In the genomic region with DNA sequence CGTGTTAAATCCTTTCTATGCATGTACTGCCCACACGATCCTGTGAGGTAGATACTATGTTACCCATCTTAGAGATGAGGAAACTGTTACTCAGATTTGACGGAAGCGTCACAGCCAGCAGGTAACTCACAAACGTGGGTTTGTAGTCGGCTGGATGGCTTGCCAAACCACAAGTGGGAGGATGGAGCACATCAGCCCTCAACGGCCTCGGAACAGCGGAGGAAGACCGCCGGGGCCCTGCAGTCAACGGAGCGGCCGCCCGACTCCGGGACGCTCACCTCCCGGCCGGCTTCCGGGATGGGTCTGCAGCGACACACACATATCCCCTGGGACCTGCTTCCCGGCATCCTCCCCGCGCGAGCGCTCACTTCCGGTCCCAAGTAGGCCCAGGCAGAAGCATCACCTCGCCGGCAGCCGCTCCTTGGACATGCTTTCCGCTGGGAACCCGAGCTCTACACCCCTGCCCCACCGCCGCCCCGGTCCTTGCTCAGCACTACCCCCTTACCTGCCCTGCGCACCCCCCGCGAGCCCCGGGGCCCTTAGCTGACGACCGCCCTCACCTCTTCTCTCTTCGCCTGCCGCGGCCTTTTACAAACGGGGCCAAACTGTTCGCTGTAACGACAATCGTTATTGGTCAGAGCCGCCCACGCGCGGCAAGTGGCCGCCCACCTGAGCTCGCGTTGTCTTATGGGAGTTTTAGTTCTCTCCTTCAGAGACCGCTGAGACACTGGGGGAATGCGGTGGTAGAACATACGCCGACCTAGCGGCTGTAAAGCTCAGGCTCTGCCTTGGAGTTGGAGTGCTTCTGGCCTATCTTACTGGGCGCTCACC, we compare ENCODE assay signal across 1 cellular context.
TF ChIP-seq lines count a peak whose summit lies in the region.

A gene (minus strand): TSS at position 607 of the 831 bp plus-strand sequence. CDS start 9,034 bp downstream, outside the sequence.

TF ChIP-seq in HepG2, 621 proteins besides CTCF, POLR2A, EP300 and RAD21 (continued from another document and continues in another):
- TF ChIP-seq, protein P1, sequence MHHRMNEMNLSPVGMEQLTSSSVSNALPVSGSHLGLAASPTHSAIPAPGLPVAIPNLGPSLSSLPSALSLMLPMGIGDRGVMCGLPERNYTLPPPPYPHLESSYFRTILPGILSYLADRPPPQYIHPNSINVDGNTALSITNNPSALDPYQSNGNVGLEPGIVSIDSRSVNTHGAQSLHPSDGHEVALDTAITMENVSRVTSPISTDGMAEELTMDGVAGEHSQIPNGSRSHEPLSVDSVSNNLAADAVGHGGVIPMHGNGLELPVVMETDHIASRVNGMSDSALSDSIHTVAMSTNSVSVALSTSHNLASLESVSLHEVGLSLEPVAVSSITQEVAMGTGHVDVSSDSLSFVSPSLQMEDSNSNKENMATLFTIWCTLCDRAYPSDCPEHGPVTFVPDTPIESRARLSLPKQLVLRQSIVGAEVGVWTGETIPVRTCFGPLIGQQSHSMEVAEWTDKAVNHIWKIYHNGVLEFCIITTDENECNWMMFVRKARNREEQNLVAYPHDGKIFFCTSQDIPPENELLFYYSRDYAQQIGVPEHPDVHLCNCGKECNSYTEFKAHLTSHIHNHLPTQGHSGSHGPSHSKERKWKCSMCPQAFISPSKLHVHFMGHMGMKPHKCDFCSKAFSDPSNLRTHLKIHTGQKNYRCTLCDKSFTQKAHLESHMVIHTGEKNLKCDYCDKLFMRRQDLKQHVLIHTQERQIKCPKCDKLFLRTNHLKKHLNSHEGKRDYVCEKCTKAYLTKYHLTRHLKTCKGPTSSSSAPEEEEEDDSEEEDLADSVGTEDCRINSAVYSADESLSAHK (CRISPR knock-in tag; IDR thresholded peaks at IDR 0.05; ENCODE audit: borderline replicate concordance), result peak; percentile 73; the same call in 1 of the 2 replicates
- peak; percentile 87 for TF ChIP-seq ZFP82 (CRISPR knock-in tag; IDR thresholded peaks at IDR 0.05; ENCODE audit: borderline replicate concordance)
- peak; percentile 76; the same call in 1 of the 2 replicates for TF ChIP-seq HOXA5 (CRISPR knock-in tag; IDR thresholded peaks at IDR 0.05)
- peak; percentile 38; the same call in 1 of the 2 replicates for TF ChIP-seq HMG20A (CRISPR knock-in tag; IDR thresholded peaks at IDR 0.05; ENCODE audit: borderline replicate concordance)
- TF ChIP-seq PRMT3 (CRISPR knock-in tag; IDR thresholded peaks at IDR 0.05; ENCODE audit: borderline replicate concordance, low read depth), result peak; percentile 82; the same call in 1 of the 2 replicates
- TF ChIP-seq FLYWCH1 (CRISPR knock-in tag; IDR thresholded peaks at IDR 0.05), result 0 out of 2 replicates have a peak, but pooled peaks have one; percentile 79
- no peak for TF ChIP-seq ZNF382 (CRISPR knock-in tag; IDR thresholded peaks at IDR 0.05; ENCODE audit: borderline replicate concordance)
- TF ChIP-seq, protein P2, sequence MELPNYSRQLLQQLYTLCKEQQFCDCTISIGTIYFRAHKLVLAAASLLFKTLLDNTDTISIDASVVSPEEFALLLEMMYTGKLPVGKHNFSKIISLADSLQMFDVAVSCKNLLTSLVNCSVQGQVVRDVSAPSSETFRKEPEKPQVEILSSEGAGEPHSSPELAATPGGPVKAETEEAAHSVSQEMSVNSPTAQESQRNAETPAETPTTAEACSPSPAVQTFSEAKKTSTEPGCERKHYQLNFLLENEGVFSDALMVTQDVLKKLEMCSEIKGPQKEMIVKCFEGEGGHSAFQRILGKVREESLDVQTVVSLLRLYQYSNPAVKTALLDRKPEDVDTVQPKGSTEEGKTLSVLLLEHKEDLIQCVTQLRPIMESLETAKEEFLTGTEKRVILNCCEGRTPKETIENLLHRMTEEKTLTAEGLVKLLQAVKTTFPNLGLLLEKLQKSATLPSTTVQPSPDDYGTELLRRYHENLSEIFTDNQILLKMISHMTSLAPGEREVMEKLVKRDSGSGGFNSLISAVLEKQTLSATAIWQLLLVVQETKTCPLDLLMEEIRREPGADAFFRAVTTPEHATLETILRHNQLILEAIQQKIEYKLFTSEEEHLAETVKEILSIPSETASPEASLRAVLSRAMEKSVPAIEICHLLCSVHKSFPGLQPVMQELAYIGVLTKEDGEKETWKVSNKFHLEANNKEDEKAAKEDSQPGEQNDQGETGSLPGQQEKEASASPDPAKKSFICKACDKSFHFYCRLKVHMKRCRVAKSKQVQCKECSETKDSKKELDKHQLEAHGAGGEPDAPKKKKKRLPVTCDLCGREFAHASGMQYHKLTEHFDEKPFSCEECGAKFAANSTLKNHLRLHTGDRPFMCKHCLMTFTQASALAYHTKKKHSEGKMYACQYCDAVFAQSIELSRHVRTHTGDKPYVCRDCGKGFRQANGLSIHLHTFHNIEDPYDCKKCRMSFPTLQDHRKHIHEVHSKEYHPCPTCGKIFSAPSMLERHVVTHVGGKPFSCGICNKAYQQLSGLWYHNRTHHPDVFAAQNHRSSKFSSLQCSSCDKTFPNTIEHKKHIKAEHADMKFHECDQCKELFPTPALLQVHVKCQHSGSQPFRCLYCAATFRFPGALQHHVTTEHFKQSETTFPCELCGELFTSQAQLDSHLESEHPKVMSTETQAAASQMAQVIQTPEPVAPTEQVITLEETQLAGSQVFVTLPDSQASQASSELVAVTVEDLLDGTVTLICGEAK (IDR thresholded peaks at IDR 0.05), result peak; percentile 49
- TF ChIP-seq, protein P2 (CRISPR knock-in tag; IDR thresholded peaks at IDR 0.05), result peak; percentile 84
- TF ChIP-seq POLR2AphosphoS2 (IDR thresholded peaks at IDR 0.05; ENCODE audit: low read depth, low read length), result no peak
- TF ChIP-seq, protein P3, sequence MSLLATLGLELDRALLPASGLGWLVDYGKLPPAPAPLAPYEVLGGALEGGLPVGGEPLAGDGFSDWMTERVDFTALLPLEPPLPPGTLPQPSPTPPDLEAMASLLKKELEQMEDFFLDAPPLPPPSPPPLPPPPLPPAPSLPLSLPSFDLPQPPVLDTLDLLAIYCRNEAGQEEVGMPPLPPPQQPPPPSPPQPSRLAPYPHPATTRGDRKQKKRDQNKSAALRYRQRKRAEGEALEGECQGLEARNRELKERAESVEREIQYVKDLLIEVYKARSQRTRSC (CRISPR knock-in tag; IDR thresholded peaks at IDR 0.05; ENCODE audit: low read depth), result peak; percentile 86; the same call in 1 of the 2 replicates
- TF ChIP-seq, protein P4, sequence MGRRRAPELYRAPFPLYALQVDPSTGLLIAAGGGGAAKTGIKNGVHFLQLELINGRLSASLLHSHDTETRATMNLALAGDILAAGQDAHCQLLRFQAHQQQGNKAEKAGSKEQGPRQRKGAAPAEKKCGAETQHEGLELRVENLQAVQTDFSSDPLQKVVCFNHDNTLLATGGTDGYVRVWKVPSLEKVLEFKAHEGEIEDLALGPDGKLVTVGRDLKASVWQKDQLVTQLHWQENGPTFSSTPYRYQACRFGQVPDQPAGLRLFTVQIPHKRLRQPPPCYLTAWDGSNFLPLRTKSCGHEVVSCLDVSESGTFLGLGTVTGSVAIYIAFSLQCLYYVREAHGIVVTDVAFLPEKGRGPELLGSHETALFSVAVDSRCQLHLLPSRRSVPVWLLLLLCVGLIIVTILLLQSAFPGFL (CRISPR knock-in tag; IDR thresholded peaks at IDR 0.05), result no peak
- TF ChIP-seq, protein P5, sequence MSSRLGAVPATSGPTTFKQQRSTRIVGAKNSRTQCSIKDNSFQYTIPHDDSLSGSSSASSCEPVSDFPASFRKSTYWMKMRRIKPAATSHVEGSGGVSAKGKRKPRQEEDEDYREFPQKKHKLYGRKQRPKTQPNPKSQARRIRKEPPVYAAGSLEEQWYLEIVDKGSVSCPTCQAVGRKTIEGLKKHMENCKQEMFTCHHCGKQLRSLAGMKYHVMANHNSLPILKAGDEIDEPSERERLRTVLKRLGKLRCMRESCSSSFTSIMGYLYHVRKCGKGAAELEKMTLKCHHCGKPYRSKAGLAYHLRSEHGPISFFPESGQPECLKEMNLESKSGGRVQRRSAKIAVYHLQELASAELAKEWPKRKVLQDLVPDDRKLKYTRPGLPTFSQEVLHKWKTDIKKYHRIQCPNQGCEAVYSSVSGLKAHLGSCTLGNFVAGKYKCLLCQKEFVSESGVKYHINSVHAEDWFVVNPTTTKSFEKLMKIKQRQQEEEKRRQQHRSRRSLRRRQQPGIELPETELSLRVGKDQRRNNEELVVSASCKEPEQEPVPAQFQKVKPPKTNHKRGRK (CRISPR knock-in tag; IDR thresholded peaks at IDR 0.05), result 0 out of 2 replicates have a peak, but pooled peaks have one; percentile 64
- TF ChIP-seq, protein P6, sequence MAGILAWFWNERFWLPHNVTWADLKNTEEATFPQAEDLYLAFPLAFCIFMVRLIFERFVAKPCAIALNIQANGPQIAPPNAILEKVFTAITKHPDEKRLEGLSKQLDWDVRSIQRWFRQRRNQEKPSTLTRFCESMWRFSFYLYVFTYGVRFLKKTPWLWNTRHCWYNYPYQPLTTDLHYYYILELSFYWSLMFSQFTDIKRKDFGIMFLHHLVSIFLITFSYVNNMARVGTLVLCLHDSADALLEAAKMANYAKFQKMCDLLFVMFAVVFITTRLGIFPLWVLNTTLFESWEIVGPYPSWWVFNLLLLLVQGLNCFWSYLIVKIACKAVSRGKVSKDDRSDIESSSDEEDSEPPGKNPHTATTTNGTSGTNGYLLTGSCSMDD (CRISPR knock-in tag; IDR thresholded peaks at IDR 0.05), result no peak
- peak; percentile 92; the same call in 1 of the 2 replicates for TF ChIP-seq ZNF335 (CRISPR knock-in tag; IDR thresholded peaks at IDR 0.05)
- peak; percentile 98 for TF ChIP-seq ZNF501 (CRISPR knock-in tag; IDR thresholded peaks at IDR 0.05)
- TF ChIP-seq ZFX (CRISPR knock-in tag; IDR thresholded peaks at IDR 0.05; ENCODE audit: low read depth), result peak; percentile 100
- peak; percentile 46; the same call in 1 of the 2 replicates for TF ChIP-seq HNRNPUL1 (IDR thresholded peaks at IDR 0.05; ENCODE audit: low read depth, low read length)
- peak; percentile 79 for TF ChIP-seq SP2 (CRISPR knock-in tag; IDR thresholded peaks at IDR 0.05)
- TF ChIP-seq ZNF33B (CRISPR knock-in tag; IDR thresholded peaks at IDR 0.05), result peak; percentile 86; the same call in 1 of the 2 replicates
- peak; percentile 37; the same call in 1 of the 2 replicates for TF ChIP-seq ZNF260 (CRISPR knock-in tag; IDR thresholded peaks at IDR 0.05; ENCODE audit: borderline replicate concordance, low read depth)
- peak; percentile 20; the same call in 1 of the 2 replicates for TF ChIP-seq GLI4 (CRISPR knock-in tag; IDR thresholded peaks at IDR 0.05; ENCODE audit: borderline replicate concordance)
- TF ChIP-seq SRY (CRISPR knock-in tag; IDR thresholded peaks at IDR 0.05), result no peak; the same call in 1 of the 2 replicates
- peak; percentile 96 for TF ChIP-seq KAT8 (CRISPR knock-in tag; IDR thresholded peaks at IDR 0.05)
- peak; percentile 89; the same call in 1 of the 2 replicates for TF ChIP-seq ZNF713 (CRISPR knock-in tag; IDR thresholded peaks at IDR 0.05)
- no peak for TF ChIP-seq ZNF460 (CRISPR knock-in tag; IDR thresholded peaks at IDR 0.05; ENCODE audit: borderline replicate concordance)
- TF ChIP-seq, protein P7, sequence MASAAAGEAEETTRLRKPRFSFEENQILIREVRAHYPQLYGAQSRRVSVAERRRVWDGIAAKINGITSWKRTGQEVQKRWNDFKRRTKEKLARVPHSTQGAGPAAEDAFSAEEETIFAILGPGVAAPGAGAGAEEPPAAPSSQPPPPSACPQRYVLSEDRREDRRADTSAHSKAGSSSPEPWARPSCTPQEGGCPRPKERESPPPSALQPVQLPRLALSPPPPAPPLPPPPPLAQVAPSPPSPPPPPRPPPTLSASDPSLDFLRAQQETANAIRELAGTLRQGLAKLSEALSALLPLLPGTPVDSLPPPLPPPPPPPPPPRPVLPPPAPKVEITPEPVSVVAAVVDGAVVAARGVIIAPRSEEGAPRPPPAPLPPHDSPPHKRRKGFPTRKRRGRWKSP (CRISPR knock-in tag; IDR thresholded peaks at IDR 0.05), result peak; percentile 72
- TF ChIP-seq HHEX (CRISPR knock-in tag; IDR thresholded peaks at IDR 0.05), result no peak
- TF ChIP-seq, protein P8, sequence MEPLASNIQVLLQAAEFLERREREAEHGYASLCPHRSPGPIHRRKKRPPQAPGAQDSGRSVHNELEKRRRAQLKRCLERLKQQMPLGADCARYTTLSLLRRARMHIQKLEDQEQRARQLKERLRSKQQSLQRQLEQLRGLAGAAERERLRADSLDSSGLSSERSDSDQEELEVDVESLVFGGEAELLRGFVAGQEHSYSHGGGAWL (CRISPR knock-in tag; IDR thresholded peaks at IDR 0.05), result peak; percentile 93
- TF ChIP-seq KAT2B (IDR thresholded peaks at IDR 0.05; ENCODE audit: borderline replicate concordance, low read depth, low read length), result no peak
- TF ChIP-seq ZNF776 (CRISPR knock-in tag; IDR thresholded peaks at IDR 0.05), result peak; percentile 99
- TF ChIP-seq AGO1 (IDR thresholded peaks at IDR 0.05; ENCODE audit: low read depth, low read length, poor library complexity, severe bottlenecking), result peak; percentile 72
